9 cellular contexts compared by ENCODE assay signal in the genomic region with DNA sequence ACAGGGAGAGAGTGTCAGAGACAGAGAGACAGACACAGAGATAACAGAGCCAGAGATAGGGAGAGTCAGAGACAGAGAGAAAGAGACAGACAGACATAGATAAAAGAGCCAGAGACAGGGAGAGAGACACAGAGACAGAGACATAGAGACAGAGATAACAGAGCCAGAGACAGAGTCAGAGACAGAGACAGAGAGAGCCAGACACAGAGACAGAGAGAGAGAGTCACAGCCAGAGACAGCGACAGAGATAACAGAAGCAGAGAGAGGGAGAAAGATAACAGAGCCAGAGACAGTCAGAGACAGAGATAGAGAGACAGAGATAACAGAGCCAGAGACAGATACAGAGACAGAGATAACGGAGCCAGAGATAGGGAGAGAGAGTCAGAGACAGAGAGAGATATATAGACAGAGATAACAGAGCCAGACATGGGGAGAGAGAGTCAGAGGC. TPM values are rescaled to one million over a fixed set of nuclear protein-coding genes. Genes with fewer than 3 reads are reported as not detected.
DNase-seq lines count a peak whose midpoint lies in the region; ATAC-seq and TF ChIP-seq lines count a peak whose summit lies in the region.
"Had no signal": no experiment of that assay in that cellular context is flagged by ENCODE, and none has a peak within 500 bp of the region (broad histone marks: within the 10 kb centered on the region; RNA-seq: fewer than 3 reads in every experiment).

No MANE protein-coding gene starts in this region.

- peaks cover 2% of the 10 kb centered on the region for H3K9me3 Mint-ChIP-seq in endodermal cell

- no peaks in the 10 kb centered on the region for H3K27me3 ChIP-seq in OCI-LY3 (ENCODE audit: low read depth, low read length)
- peaks cover 21% of the 10 kb centered on the region for H3K27me3 ChIP-seq in endodermal cell (ENCODE audit: control insufficient read depth, insufficient read depth, low read length, poor library complexity, severe bottlenecking)
- H3K27me3 ChIP-seq in psoas muscle (ENCODE audit: insufficient read depth in 3 of 3, low read length in 2 of 3) = peaks cover 0 to 22% (median 15%) of the 10 kb centered on the region in 3 donors

- H3K79me2 ChIP-seq in OCI-LY3 (ENCODE audit: low read length) = peaks cover 49% of the 10 kb centered on the region

- peaks cover 55% of the 10 kb centered on the region for H3K27me3 Mint-ChIP-seq in endodermal cell (ENCODE audit: insufficient read depth)

- TF ChIP-seq CTCF in OCI-LY3 (IDR thresholded peaks at IDR 0.05; ENCODE audit: low read depth, low read length) (no peak), endodermal cell (conservative IDR thresholded peaks at IDR 0.05) (no peak), psoas muscle (IDR thresholded peaks at IDR 0.05) (no peak)

- H3K4me1 ChIP-seq in ES-I3 (ENCODE audit: insufficient read depth, low read length) (peaks cover 24% of the 10 kb centered on the region), OCI-LY3 (ENCODE audit: low read length) (peaks cover 55% of the 10 kb centered on the region), endodermal cell (ENCODE audit: control insufficient read depth, insufficient read depth, low read length) (no peaks in the 10 kb centered on the region), psoas muscle (peaks cover 7% of the 10 kb centered on the region)

- H3K36me3 Mint-ChIP-seq in endodermal cell (ENCODE audit: low read depth) = no peaks in the 10 kb centered on the region

- peak in 1 of 4 donors; percentile 2 for ATAC-seq in psoas muscle
- ATAC-seq in GM21423 (IDR thresholded peaks at IDR 0.05; ENCODE audit: unreplicated experiment) = no peak

- H3K4me3 ChIP-seq in OCI-LY3 (ENCODE audit: low read length) (peak overlapping the region; percentile 99), endodermal cell (ENCODE audit: low read length) (peak overlapping the region; percentile 48), psoas muscle (peak overlapping the region; percentile 74)

- H2AFZ ChIP-seq in OCI-LY3 (ENCODE audit: low read depth, low read length) = no peak overlapping the region

- peaks cover 10% of the 10 kb centered on the region for H3K4me1 Mint-ChIP-seq in endodermal cell

- intact Hi-C loops in psoas muscle (cut with DNase I) = loop anchor here in 1 of 2 donors (5.0 to 10.0 kb wide), 2 partner anchors 207 to 335 kb away; a partner anchor contains a TSS

- H3K4me2 ChIP-seq in OCI-LY3 (ENCODE audit: low read length) = peak overlapping the region; percentile 97

- H4K20me1 ChIP-seq in OCI-LY3 (ENCODE audit: insufficient read depth, low read length) = peaks cover 33% of the 10 kb centered on the region

- WGBS in endodermal cell (ENCODE audit: insufficient coverage in 1 of 2, insufficient read length in 1 of 2), 2 experiments = 82 to 88% methylated on average over 2 of the region's 2 CpGs
- WGBS in psoas muscle, 3 donors = 70 to 78% (median 76%) methylated on average over 2 of the region's 2 CpGs

- no peaks in the 10 kb centered on the region for H3K36me3 ChIP-seq in ES-I3 (ENCODE audit: insufficient read depth, low read length)
- H3K36me3 ChIP-seq in OCI-LY3 (replicated peaks; ENCODE audit: low read depth, low read length) = peaks cover 33% of the 10 kb centered on the region
- no peaks in the 10 kb centered on the region for H3K36me3 ChIP-seq in endodermal cell (ENCODE audit: control insufficient read depth, insufficient read depth, low read length)
- no peaks in the 10 kb centered on the region for H3K36me3 ChIP-seq in psoas muscle (ENCODE audit: insufficient read depth in 1 of 2, low read depth in 1 of 2)

- no peak overlapping the region for H3K27ac Mint-ChIP-seq in endodermal cell

- peak overlapping the region; percentile 56 for H3K4me3 Mint-ChIP-seq in endodermal cell

- H3K9ac ChIP-seq in ES-I3 (ENCODE audit: low read depth, low read length) (peak overlapping the region; percentile 83; the same call in 1 of the 2 replicates), OCI-LY3 (ENCODE audit: low read length) (peak overlapping the region; percentile 99), endodermal cell (ENCODE audit: extremely low read depth, low read length, poor library complexity, severe bottlenecking) (no peak overlapping the region)

- H3K9me3 ChIP-seq in ES-I3 (ENCODE audit: control insufficient read depth, insufficient read depth, low read length) = no peaks in the 10 kb centered on the region
- H3K9me3 ChIP-seq in OCI-LY3 (ENCODE audit: insufficient read depth, low read length) = no peaks in the 10 kb centered on the region
- H3K9me3 ChIP-seq in endodermal cell (ENCODE audit: control insufficient read depth, low read length) = peaks cover 25% of the 10 kb centered on the region
- H3K9me3 ChIP-seq in psoas muscle = no peaks in the 10 kb centered on the region

- peak overlapping the region; percentile 96 for H3K27ac ChIP-seq in OCI-LY3 (ENCODE audit: low read length)
- no peak overlapping the region for H3K27ac ChIP-seq in endodermal cell (ENCODE audit: low read depth, low read length)
- H3K27ac ChIP-seq in psoas muscle = peak overlapping the region; percentile 81

- DNase-seq in endodermal cell (no peak), psoas muscle (no peak), NAMALWA (ENCODE audit: low spot score) (no peak), dermis blood vessel endothelial cell (no peak)
- DNase-seq in activated CD4-positive, CD25-positive, alpha-beta regulatory T cell treated with anti-CD3 and anti-CD28 coated beads, Interleukin-2, amount 50 U/mL, for 72 hours = no peak

RNA-seq across cellular contexts. Expression of a gene that starts 0.9 kb away (rescaled TPM):
- total RNA-seq in endodermal cell = 1 to 10 TPM in 1 of 2 donors, under 1 TPM in 1; 0.68 to 3.9 TPM
- 1.3 TPM for polyA plus RNA-seq in endodermal cell (2013, experiment 1 of 2)
- 2.2 TPM for polyA plus RNA-seq in endodermal cell (2013, experiment 2 of 2)
- total RNA-seq in psoas muscle = 1 to 10 TPM in 2 of 4 donors, under 1 TPM in 1, not detected in 1; 0.66 to 1.9 (median 1.2) TPM
- polyA plus RNA-seq in psoas muscle = under 1 TPM; 0.25 to 0.57 (median 0.46) TPM
- total RNA-seq in dermis blood vessel endothelial cell = 0.34 and 0.60 TPM in 2 replicates

RNA-seq across cellular contexts. Expression of a gene that starts 27.9 kb away (rescaled TPM):
- total RNA-seq in endodermal cell (1 to 10 TPM; 5.2 to 7.5 TPM), psoas muscle (1 to 10 TPM; 2.7 to 6.4 (median 4.6) TPM), dermis blood vessel endothelial cell (not detected in 2 replicates)
- 14.0 TPM for polyA plus RNA-seq in endodermal cell (2013, experiment 1 of 2)
- polyA plus RNA-seq in endodermal cell (2013, experiment 2 of 2) = 9.9 TPM
- polyA plus RNA-seq in psoas muscle = 1 to 10 TPM in 2 of 3 donors, under 1 TPM in 1; 0.44 to 1.4 (median 1.0) TPM

RNA-seq across cellular contexts. Expression of a gene that starts 48.4 kb away (rescaled TPM):
- total RNA-seq in endodermal cell (1 to 10 TPM; 1.7 to 2.1 TPM), psoas muscle (under 1 TPM; 0.26 to 0.93 (median 0.81) TPM), dermis blood vessel endothelial cell (not detected in 2 replicates)
- 0.75 TPM for polyA plus RNA-seq in endodermal cell (2013, experiment 1 of 2)
- polyA plus RNA-seq in endodermal cell (2013, experiment 2 of 2) = 0.79 TPM
- polyA plus RNA-seq in psoas muscle = under 1 TPM; 0.17 to 0.27 (median 0.21) TPM
- total RNA-seq: occipital lobe had no signal

Comparison
In these comparisons a context has a peak if more than half of its experiments do, and no peak if none do; other contexts are left out.
1. H3K4me3 ChIP-seq: peak in every context shown above with its lines; median percentile 99 in OCI-LY3; 74 in psoas muscle; 48 in endodermal cell.